In genomic region chr10:29866356-29866755, GRCh38 we compare ENCODE assay signal across 16 cellular contexts.
"Had no signal": no experiment of that assay in that cellular context is flagged by ENCODE, and none has a peak within 500 bp of the region (broad histone marks: within the 10 kb centered on the region; RNA-seq: fewer than 3 reads in every experiment).

No MANE protein-coding gene starts in this region.

- DNase-seq: activated CD4-positive, alpha-beta T cell treated with anti-CD3 and anti-CD28 coated beads, Interleukin-2, amount 50 U/mL, for 48 hours; activated naive CD8-positive, alpha-beta T cell treated with anti-CD3 and anti-CD28 coated beads, Interleukin-2, amount 10 ng/mL, durations not matched to agents 7 days and 5 days; activated T-cell treated with anti-CD3 and anti-CD28 coated beads, Interleukin-2, amount 50 U/mL, for 72 hours; anterior cingulate cortex; effector CD4-positive, alpha-beta T cell; lower lobe of right lung; mucosa of descending colon; natural killer cell; ovary; SHP77; T-helper 17 cell had no signal

- H3K27ac ChIP-seq: gastroesophageal sphincter, ovary, tibial nerve had no signal

- H3K4me1 ChIP-seq: gastroesophageal sphincter, lower lobe of right lung had no signal

- H3K27ac Mint-ChIP-seq: activated naive CD8-positive, alpha-beta T cell treated with anti-CD3 and anti-CD28 coated beads, Interleukin-2, amount 10 ng/mL, durations not matched to agents 7 days and 5 days; activated T-cell treated with anti-CD3 and anti-CD28 coated beads, Interleukin-2, amount 50 U/mL, for 72 hours; natural killer cell; T-helper 17 cell had no signal

- ATAC-seq: activated CD4-positive, CD25-positive, alpha-beta regulatory T cell treated with anti-CD3 and anti-CD28 coated beads, Interleukin-2, amount 50 U/mL, for 24 hours; activated T-cell treated with anti-CD3 and anti-CD28 coated beads, Interleukin-2, amount 50 U/mL, for 72 hours; gastroesophageal sphincter; mucosa of descending colon; natural killer cell; T-helper 17 cell had no signal

- H3K4me3 ChIP-seq: gastroesophageal sphincter, lower lobe of right lung, mucosa of descending colon, ovary, tibial nerve had no signal

- H3K4me1 Mint-ChIP-seq: activated naive CD8-positive, alpha-beta T cell treated with anti-CD3 and anti-CD28 coated beads, Interleukin-2, amount 10 ng/mL, durations not matched to agents 7 days and 5 days; natural killer cell; T-helper 17 cell had no signal

- H3K9me3 ChIP-seq: gastroesophageal sphincter, lower lobe of right lung, mucosa of descending colon, ovary, tibial nerve had no signal

- H3K4me3 Mint-ChIP-seq: activated naive CD8-positive, alpha-beta T cell treated with anti-CD3 and anti-CD28 coated beads, Interleukin-2, amount 10 ng/mL, durations not matched to agents 7 days and 5 days; activated T-cell treated with anti-CD3 and anti-CD28 coated beads, Interleukin-2, amount 50 U/mL, for 72 hours; natural killer cell; T-helper 17 cell had no signal

- H3K36me3 Mint-ChIP-seq: natural killer cell had no signal

- H3K27me3 ChIP-seq: gastroesophageal sphincter, ovary, tibial nerve had no signal

- FAIRE-seq: colon, TTC549 had no signal

- H3K36me3 ChIP-seq: gastroesophageal sphincter, lower lobe of right lung, ovary, tibial nerve had no signal
